In genomic region chr9:132486706-132487350, GRCh38 we compare ENCODE assay signal across 10 cellular contexts.
DNase-seq lines count a peak whose midpoint lies in the region; ATAC-seq, FAIRE-seq and TF ChIP-seq lines count a peak whose summit lies in the region.
"Had no signal": no experiment of that assay in that cellular context is flagged by ENCODE, and none has a peak within 500 bp of the region (broad histone marks: within the 10 kb centered on the region; RNA-seq: fewer than 3 reads in every experiment).

No MANE protein-coding gene starts in this region.

- in situ Hi-C loops in GM13976 (cut with MboI; ENCODE audit: low sequenced_read_pairs, unreplicated experiment): no loop called here

- TF ChIP-seq CTCF in D721Med (IDR thresholded peaks at IDR 0.05; ENCODE audit: insufficient read depth, missing control alignments) (no peak), GM13976 (IDR thresholded peaks at IDR 0.05; ENCODE audit: borderline replicate concordance, control extremely low read depth, extremely low read depth, insufficient read depth, missing control alignments) (no peak)

- FAIRE-seq in D721Med (lab: Jason Lieb, UNC): no peak

- no peak for ATAC-seq in GM18858 (IDR thresholded peaks at IDR 0.05; ENCODE audit: unreplicated experiment)
- ATAC-seq: left colon had no signal

- DNase-seq in D721Med (ENCODE audit: insufficient read length, low spot score) (peak; percentile 47), inferior parietal cortex (ENCODE audit: extremely low spot score) (no peak), AG08396 (ENCODE audit: low spot score) (no peak), GM13976 (ENCODE audit: low spot score) (no peak)
- DNase-seq in activated CD4-positive, CD25-positive, alpha-beta regulatory T cell treated with anti-CD3 and anti-CD28 coated beads, Interleukin-2, amount 50 U/mL, for 72 hours: peak; percentile 47
- DNase-seq in activated naive CD4-positive, alpha-beta T cell treated with anti-CD3 and anti-CD28 coated beads, Interleukin-2, amount 50 U/mL, for 16 hours: peak; percentile 20
- peak; percentile 56 for DNase-seq in stimulated activated CD4-positive, alpha-beta T cell treated with anti-CD3 and anti-CD28 coated beads, Interleukin-1b, Interleukin-23, amount 100 ng/mL, for 48 hours
- DNase-seq: COR-L47, left colon had no signal

Comparison
In these comparisons a context has a peak if more than half of its experiments do, and no peak if none do; other contexts are left out.
1. DNase-seq: peak in D721Med (single experiment), activated CD4-positive, CD25-positive, alpha-beta regulatory T cell treated with anti-CD3 and anti-CD28 coated beads, Interleukin-2, amount 50 U/mL, for 72 hours (single experiment), activated naive CD4-positive, alpha-beta T cell treated with anti-CD3 and anti-CD28 coated beads, Interleukin-2, amount 50 U/mL, for 16 hours (single experiment) and stimulated activated CD4-positive, alpha-beta T cell treated with anti-CD3 and anti-CD28 coated beads, Interleukin-1b, Interleukin-23, amount 100 ng/mL, for 48 hours (single experiment); none in inferior parietal cortex (single experiment), AG08396 (single experiment) and GM13976 (single experiment).